ENCODE assay signal across 1 cellular context in the genomic region with DNA sequence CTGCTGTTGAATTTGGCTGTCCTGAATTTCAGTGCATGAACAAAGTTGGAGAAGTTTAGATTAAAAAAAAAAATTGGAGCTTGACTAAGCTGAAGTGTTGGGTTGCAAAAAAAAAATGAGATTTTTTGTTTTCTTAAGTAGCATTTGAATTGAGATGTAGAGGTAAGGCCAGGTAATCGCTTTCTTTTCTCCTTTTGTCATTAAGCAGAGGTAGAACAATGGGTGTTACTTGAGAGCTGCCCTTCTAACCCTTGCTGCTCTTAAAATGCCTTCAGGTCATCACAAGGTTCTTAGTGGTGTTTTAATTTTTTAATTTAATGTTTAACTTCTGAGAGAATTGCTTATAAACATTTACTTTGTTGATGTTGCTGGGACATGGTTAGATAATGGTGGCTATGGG.
TF ChIP-seq lines count a peak whose summit lies in the region.

No MANE protein-coding gene starts in this region.

TF ChIP-seq in H1, 55 proteins besides CTCF, POLR2A, EP300 and RAD21:
- no peak for TF ChIP-seq CHD2 (IDR thresholded peaks at IDR 0.05; ENCODE audit: low read length)
- TF ChIP-seq, protein P1, sequence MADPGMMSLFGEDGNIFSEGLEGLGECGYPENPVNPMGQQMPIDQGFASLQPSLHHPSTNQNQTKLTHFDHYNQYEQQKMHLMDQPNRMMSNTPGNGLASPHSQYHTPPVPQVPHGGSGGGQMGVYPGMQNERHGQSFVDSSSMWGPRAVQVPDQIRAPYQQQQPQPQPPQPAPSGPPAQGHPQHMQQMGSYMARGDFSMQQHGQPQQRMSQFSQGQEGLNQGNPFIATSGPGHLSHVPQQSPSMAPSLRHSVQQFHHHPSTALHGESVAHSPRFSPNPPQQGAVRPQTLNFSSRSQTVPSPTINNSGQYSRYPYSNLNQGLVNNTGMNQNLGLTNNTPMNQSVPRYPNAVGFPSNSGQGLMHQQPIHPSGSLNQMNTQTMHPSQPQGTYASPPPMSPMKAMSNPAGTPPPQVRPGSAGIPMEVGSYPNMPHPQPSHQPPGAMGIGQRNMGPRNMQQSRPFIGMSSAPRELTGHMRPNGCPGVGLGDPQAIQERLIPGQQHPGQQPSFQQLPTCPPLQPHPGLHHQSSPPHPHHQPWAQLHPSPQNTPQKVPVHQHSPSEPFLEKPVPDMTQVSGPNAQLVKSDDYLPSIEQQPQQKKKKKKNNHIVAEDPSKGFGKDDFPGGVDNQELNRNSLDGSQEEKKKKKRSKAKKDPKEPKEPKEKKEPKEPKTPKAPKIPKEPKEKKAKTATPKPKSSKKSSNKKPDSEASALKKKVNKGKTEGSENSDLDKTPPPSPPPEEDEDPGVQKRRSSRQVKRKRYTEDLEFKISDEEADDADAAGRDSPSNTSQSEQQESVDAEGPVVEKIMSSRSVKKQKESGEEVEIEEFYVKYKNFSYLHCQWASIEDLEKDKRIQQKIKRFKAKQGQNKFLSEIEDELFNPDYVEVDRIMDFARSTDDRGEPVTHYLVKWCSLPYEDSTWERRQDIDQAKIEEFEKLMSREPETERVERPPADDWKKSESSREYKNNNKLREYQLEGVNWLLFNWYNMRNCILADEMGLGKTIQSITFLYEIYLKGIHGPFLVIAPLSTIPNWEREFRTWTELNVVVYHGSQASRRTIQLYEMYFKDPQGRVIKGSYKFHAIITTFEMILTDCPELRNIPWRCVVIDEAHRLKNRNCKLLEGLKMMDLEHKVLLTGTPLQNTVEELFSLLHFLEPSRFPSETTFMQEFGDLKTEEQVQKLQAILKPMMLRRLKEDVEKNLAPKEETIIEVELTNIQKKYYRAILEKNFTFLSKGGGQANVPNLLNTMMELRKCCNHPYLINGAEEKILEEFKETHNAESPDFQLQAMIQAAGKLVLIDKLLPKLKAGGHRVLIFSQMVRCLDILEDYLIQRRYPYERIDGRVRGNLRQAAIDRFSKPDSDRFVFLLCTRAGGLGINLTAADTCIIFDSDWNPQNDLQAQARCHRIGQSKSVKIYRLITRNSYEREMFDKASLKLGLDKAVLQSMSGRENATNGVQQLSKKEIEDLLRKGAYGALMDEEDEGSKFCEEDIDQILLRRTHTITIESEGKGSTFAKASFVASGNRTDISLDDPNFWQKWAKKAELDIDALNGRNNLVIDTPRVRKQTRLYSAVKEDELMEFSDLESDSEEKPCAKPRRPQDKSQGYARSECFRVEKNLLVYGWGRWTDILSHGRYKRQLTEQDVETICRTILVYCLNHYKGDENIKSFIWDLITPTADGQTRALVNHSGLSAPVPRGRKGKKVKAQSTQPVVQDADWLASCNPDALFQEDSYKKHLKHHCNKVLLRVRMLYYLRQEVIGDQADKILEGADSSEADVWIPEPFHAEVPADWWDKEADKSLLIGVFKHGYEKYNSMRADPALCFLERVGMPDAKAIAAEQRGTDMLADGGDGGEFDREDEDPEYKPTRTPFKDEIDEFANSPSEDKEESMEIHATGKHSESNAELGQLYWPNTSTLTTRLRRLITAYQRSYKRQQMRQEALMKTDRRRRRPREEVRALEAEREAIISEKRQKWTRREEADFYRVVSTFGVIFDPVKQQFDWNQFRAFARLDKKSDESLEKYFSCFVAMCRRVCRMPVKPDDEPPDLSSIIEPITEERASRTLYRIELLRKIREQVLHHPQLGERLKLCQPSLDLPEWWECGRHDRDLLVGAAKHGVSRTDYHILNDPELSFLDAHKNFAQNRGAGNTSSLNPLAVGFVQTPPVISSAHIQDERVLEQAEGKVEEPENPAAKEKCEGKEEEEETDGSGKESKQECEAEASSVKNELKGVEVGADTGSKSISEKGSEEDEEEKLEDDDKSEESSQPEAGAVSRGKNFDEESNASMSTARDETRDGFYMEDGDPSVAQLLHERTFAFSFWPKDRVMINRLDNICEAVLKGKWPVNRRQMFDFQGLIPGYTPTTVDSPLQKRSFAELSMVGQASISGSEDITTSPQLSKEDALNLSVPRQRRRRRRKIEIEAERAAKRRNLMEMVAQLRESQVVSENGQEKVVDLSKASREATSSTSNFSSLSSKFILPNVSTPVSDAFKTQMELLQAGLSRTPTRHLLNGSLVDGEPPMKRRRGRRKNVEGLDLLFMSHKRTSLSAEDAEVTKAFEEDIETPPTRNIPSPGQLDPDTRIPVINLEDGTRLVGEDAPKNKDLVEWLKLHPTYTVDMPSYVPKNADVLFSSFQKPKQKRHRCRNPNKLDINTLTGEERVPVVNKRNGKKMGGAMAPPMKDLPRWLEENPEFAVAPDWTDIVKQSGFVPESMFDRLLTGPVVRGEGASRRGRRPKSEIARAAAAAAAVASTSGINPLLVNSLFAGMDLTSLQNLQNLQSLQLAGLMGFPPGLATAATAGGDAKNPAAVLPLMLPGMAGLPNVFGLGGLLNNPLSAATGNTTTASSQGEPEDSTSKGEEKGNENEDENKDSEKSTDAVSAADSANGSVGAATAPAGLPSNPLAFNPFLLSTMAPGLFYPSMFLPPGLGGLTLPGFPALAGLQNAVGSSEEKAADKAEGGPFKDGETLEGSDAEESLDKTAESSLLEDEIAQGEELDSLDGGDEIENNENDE (IDR thresholded peaks at IDR 0.05; ENCODE audit: insufficient replicate concordance, low read length), result peak; percentile 78
